Comparison of ENCODE assay signal across 24 cellular contexts in genomic region chr19:14102756-14103155, GRCh38. TPM values are rescaled to one million over a fixed set of nuclear protein-coding genes. Genes with fewer than 3 reads are reported as not detected.
"Had no signal": no experiment of that assay in that cellular context is flagged by ENCODE, and none has a peak within 500 bp of the region (broad histone marks: within the 10 kb centered on the region; RNA-seq: fewer than 3 reads in every experiment).

No MANE protein-coding gene starts in this region.

- H3K27me3 ChIP-seq: esophagus squamous epithelium, gastroesophageal sphincter, thyroid gland had no signal

- DNase-seq: activated gamma-delta T cell treated with Interleukin-2 at 50 U/mL for 16 hours; activated T-cell treated with anti-CD3 and anti-CD28 coated beads, Interleukin-2, amount 50 U/mL, for 1 hour; amygdala; cortex of kidney; endodermal cell; esophagus squamous epithelium; head of caudate nucleus; left colon; lower lobe of right lung; naive B cell; nucleus accumbens; small intestine; stimulated activated CD4-positive, alpha-beta T cell treated with anti-CD3 and anti-CD28 coated beads, Interleukin-2, amount 100 ng/mL, for 48 hours; stimulated activated CD8-positive, alpha-beta memory T cell treated with anti-CD3 and anti-CD28 coated beads, Interleukin-4, amount 100 ng/mL, for 48 hours; stimulated activated naive B cell treated with anti-CD40 and anti-IgM and Interleukin-4, amounts not matched to agents 10 μg/mL and 1 μg/mL and 100 μg/mL, for 72 hours; T-cell; thyroid gland had no signal

- H3K4me3 ChIP-seq: esophagus squamous epithelium, gastroesophageal sphincter, lower lobe of right lung, thyroid gland had no signal

- H3K4me1 ChIP-seq: lower lobe of right lung, thyroid gland had no signal

- H3K9me3 ChIP-seq: esophagus squamous epithelium, gastroesophageal sphincter, lower lobe of right lung, thyroid gland had no signal

- ATAC-seq: gastroesophageal sphincter, left colon, lower lobe of right lung, sciatic nerve, T-cell, WTC11 had no signal

- H3K27ac ChIP-seq: gastroesophageal sphincter, lower lobe of right lung, thyroid gland had no signal

RNA-seq across cellular contexts. Expression of gene C19orf67, which starts 17.2 kb away (rescaled TPM):
- total RNA-seq: cerebellum, esophagus squamous epithelium, gastroesophageal sphincter, lower lobe of right lung, mesenteric fat pad, mucosa of gallbladder, sciatic nerve, thyroid gland, ureter had no signal
